ENCODE assay signal across 21 cellular contexts in genomic region chr7:154474903-154475520, GRCh38.
DNase-seq lines count a peak whose midpoint lies in the region; ATAC-seq, FAIRE-seq and TF ChIP-seq lines count a peak whose summit lies in the region.
"Had no signal": no experiment of that assay in that cellular context is flagged by ENCODE, and none has a peak within 500 bp of the region (broad histone marks: within the 10 kb centered on the region; RNA-seq: fewer than 3 reads in every experiment).

No MANE protein-coding gene starts in this region.

- POLR2A ChIA-PET in K562 (lab: Yijun Ruan, JAX), result interaction anchor here (0.6 kb wide), 1 partner anchor 156 kb away, joined by 4 read pairs; no protein-coding TSS in a partner anchor
- POLR2A ChIA-PET in CD4-positive, alpha-beta T cell (lab: Charles Lee), result no interaction called here
- POLR2A ChIA-PET in OCI-LY7 (lab: Charles Lee), result no interaction called here
- POLR2A ChIA-PET in CD4-positive, alpha-beta memory T cell (lab: Charles Lee; ENCODE audit: partially characterized antibody), result no interaction called here

- H3K9me3 Mint-ChIP-seq in CD4-positive, alpha-beta T cell, result no peaks in the 10 kb centered on the region
- H3K9me3 Mint-ChIP-seq in CD4-positive, alpha-beta memory T cell, result peaks cover 0 to 3% (median 0%) of the 10 kb centered on the region in 8 donors

- no peak overlapping the region for H3K4me3 ChIP-seq in GM12865 (ENCODE audit: low read depth, low read length)
- no peak overlapping the region for H3K4me3 ChIP-seq in H7 (ENCODE audit: insufficient read depth, low read depth, low read length)
- H3K4me3 ChIP-seq in K562, result no peak overlapping the region
- no peak overlapping the region for H3K4me3 ChIP-seq in OCI-LY7 (ENCODE audit: low read depth, low read length, poor library complexity, severe bottlenecking)
- no peak overlapping the region for H3K4me3 ChIP-seq in CD4-positive, alpha-beta memory T cell (ENCODE audit: low read length in 2 of 2)
- H3K4me3 ChIP-seq: A549, BLaER1, SK-N-MC had no signal

- H3K9ac ChIP-seq in K562 (ENCODE audit: insufficient read depth in 1 of 2, low read depth in 2 of 2, low read length in 2 of 2), result no peak overlapping the region
- H3K9ac ChIP-seq: BLaER1 had no signal

- no peaks in the 10 kb centered on the region for H3K27me3 Mint-ChIP-seq in CD4-positive, alpha-beta T cell
- H3K27me3 Mint-ChIP-seq in CD4-positive, alpha-beta memory T cell, result no peaks in the 10 kb centered on the region

- FAIRE-seq in K562 (lab: Jason Lieb, UNC), result no peak
- FAIRE-seq: A549, RCC 7860 had no signal

- 2% methylated on average over 10 of the region's 10 CpGs for WGBS in K562 (ENCODE audit: insufficient coverage, low coverage, missing lambda C conversion rate)

- H3K4me1 Mint-ChIP-seq in CD4-positive, alpha-beta T cell (ENCODE audit: low read depth), result no peaks in the 10 kb centered on the region
- no peaks in the 10 kb centered on the region for H3K4me1 Mint-ChIP-seq in CD4-positive, alpha-beta memory T cell
- H3K4me1 Mint-ChIP-seq: CD8-positive, alpha-beta memory T cell had no signal

- H3K27me3 ChIP-seq in H7 (ENCODE audit: control insufficient read depth, insufficient read depth, low read length), result no peaks in the 10 kb centered on the region
- H3K27me3 ChIP-seq in K562 (ENCODE audit: control insufficient read depth in 2 of 2, insufficient read depth in 2 of 2, low read length in 2 of 2), result peaks cover 2 to 4% of the 10 kb centered on the region in 2 experiments; a peak in 3 of 5 replicates
- no peaks in the 10 kb centered on the region for H3K27me3 ChIP-seq in CD4-positive, alpha-beta T cell (ENCODE audit: control insufficient read depth, insufficient read depth, low read length)
- no peaks in the 10 kb centered on the region for H3K27me3 ChIP-seq in CD4-positive, alpha-beta memory T cell (ENCODE audit: insufficient read depth, low read length)
- H3K27me3 ChIP-seq: BLaER1 had no signal

- H3K36me3 Mint-ChIP-seq in CD4-positive, alpha-beta T cell (ENCODE audit: low read depth), result no peaks in the 10 kb centered on the region
- no peaks in the 10 kb centered on the region for H3K36me3 Mint-ChIP-seq in CD4-positive, alpha-beta memory T cell
- H3K36me3 Mint-ChIP-seq: CD8-positive, alpha-beta memory T cell had no signal

- H3K4me1 ChIP-seq in K562 (replicated peaks in 1 of 2; ENCODE audit: control insufficient read depth in 2 of 2, insufficient read depth in 2 of 2, low read length in 2 of 2) (no peaks in the 10 kb centered on the region), OCI-LY7 (ENCODE audit: insufficient read depth, low read length, poor library complexity, severe bottlenecking) (no peaks in the 10 kb centered on the region)
- no peaks in the 10 kb centered on the region for H3K4me1 ChIP-seq in CD4-positive, alpha-beta memory T cell (ENCODE audit: insufficient read depth, low read length)
- H3K4me1 ChIP-seq: A549, BLaER1 had no signal

- H2AFZ ChIP-seq in K562 (ENCODE audit: low read depth, low read length), result no peak overlapping the region
- H2AFZ ChIP-seq in OCI-LY7 (ENCODE audit: low read length), result no peak overlapping the region

- no peak overlapping the region for H3K27ac ChIP-seq in K562 (ENCODE audit: extremely low read depth, low read depth, low read length)
- no peak overlapping the region for H3K27ac ChIP-seq in CD4-positive, alpha-beta T cell (ENCODE audit: low read depth, low read length)
- no peak overlapping the region for H3K27ac ChIP-seq in OCI-LY7 (ENCODE audit: low read depth, low read length, poor library complexity, severe bottlenecking)
- H3K27ac ChIP-seq in CD4-positive, alpha-beta memory T cell (ENCODE audit: low read depth, low read length), result no peak overlapping the region
- H3K27ac ChIP-seq: A549, BLaER1, SK-N-MC had no signal

- H4K20me1 ChIP-seq in K562 (replicated peaks; ENCODE audit: control insufficient read depth, insufficient read depth, low read length), result no peaks in the 10 kb centered on the region
- no peaks in the 10 kb centered on the region for H4K20me1 ChIP-seq in OCI-LY7 (ENCODE audit: insufficient read depth, low read length)
- H4K20me1 ChIP-seq: BLaER1 had no signal

- no peak for TF ChIP-seq EP300 in K562 (IDR thresholded peaks at IDR 0.05; ENCODE audit: low read length)

- in situ Hi-C loops in K562 (cut with MboI), result no loop called here

- H3K79me2 ChIP-seq in K562 (ENCODE audit: control insufficient read depth, insufficient read depth, low read length) (no peaks in the 10 kb centered on the region), OCI-LY7 (ENCODE audit: insufficient read depth, low read depth, low read length) (no peaks in the 10 kb centered on the region)

- no peaks in the 10 kb centered on the region for H3K9me3 ChIP-seq in K562 (replicated peaks; ENCODE audit: control insufficient read depth, insufficient read depth, low read depth, low read length)
- H3K9me3 ChIP-seq in CD4-positive, alpha-beta T cell (ENCODE audit: control insufficient read depth, low read length), result no peaks in the 10 kb centered on the region
- H3K9me3 ChIP-seq in OCI-LY7 (ENCODE audit: low read length), result no peaks in the 10 kb centered on the region
- no peaks in the 10 kb centered on the region for H3K9me3 ChIP-seq in CD4-positive, alpha-beta memory T cell (ENCODE audit: control insufficient read depth in 1 of 2, low read length in 2 of 2)
- H3K9me3 ChIP-seq: A549, BLaER1 had no signal

- H3K36me3 ChIP-seq in H7 (replicated peaks; ENCODE audit: control insufficient read depth, insufficient read depth, low read length) (no peaks in the 10 kb centered on the region), K562 (ENCODE audit: control insufficient read depth, insufficient read depth, low read length) (no peaks in the 10 kb centered on the region), OCI-LY7 (ENCODE audit: insufficient read depth, low read length) (no peaks in the 10 kb centered on the region)
- no peaks in the 10 kb centered on the region for H3K36me3 ChIP-seq in CD4-positive, alpha-beta memory T cell (ENCODE audit: insufficient read depth, low read length)
- H3K36me3 ChIP-seq: BLaER1 had no signal

- H3K9me2 ChIP-seq in OCI-LY7 (ENCODE audit: insufficient read depth, low read length), result no peaks in the 10 kb centered on the region

- no peak for TF ChIP-seq POLR2A in K562 (conservative IDR thresholded peaks at IDR 0.05)

- CTCF ChIA-PET in K562 (lab: Yijun Ruan, JAX; ENCODE audit: low intra/inter-chr PET ratio), result no interaction called here
- CTCF ChIA-PET in CD4-positive, alpha-beta T cell (lab: Charles Lee), result no interaction called here
- CTCF ChIA-PET in OCI-LY7 (lab: Charles Lee; ENCODE audit: unreplicated experiment), result no interaction called here
- CTCF ChIA-PET in CD4-positive, alpha-beta memory T cell (lab: Charles Lee; ENCODE audit: partially characterized antibody), result no interaction called here

- H3K4me2 ChIP-seq in K562 (ENCODE audit: insufficient read depth, low read length), result no peak overlapping the region
- no peak overlapping the region for H3K4me2 ChIP-seq in OCI-LY7 (ENCODE audit: low read length)
- H3K4me2 ChIP-seq: A549, BLaER1 had no signal

- intact Hi-C loops in K562 (cut with micrococcal nuclease) (no loop called here), OCI-LY7 (cut with micrococcal nuclease; ENCODE audit: unreplicated experiment) (no loop called here), Right ventricle myocardium inferior (cut with DNase I) (no loop called here)
- intact Hi-C loops in CD4-positive, alpha-beta T cell (cut with DNase I, micrococcal nuclease), result no loop called here
- intact Hi-C loops in CD4-positive, alpha-beta memory T cell (cut with micrococcal nuclease), result no loop called here

- BruUV-seq in K562 (replicated peaks; lab: Mats Ljungman, UMichigan), result no TSS peak
- no TSS peak for BruUV-seq in OCI-LY7 (replicated peaks; lab: Mats Ljungman, UMichigan)

- DNase-seq in GM12865 (ENCODE audit: low read depth) (peak; percentile 14), H7 (peak; percentile 33), K562 (ENCODE audit: extremely low read depth in 1 of 4, low spot score in 3 of 4) (no peak), left kidney (ENCODE audit: low read depth, low spot score) (peak; percentile 27), OCI-LY7 (ENCODE audit: low spot score) (no peak), Right ventricle myocardium inferior (ENCODE audit: missing footprints) (no peak)
- no peak for DNase-seq in CD4-positive, alpha-beta T cell
- DNase-seq in CD4-positive, alpha-beta memory T cell, result no peak
- DNase-seq: CD8-positive, alpha-beta memory T cell; MM.1S; NCI-H1105; NCI-H1694 treated with DMSO at 0.1 percent for 48 hours; NCI-H2171; NCI-H69; NK-92 treated with Interleukin-12 subunit alpha and Interleukin-12 subunit beta, amount 100 ng/mL, for 24 hours; Right ventricle myocardium superior had no signal

- TF ChIP-seq CTCF in GM12865 (IDR thresholded peaks at IDR 0.05; ENCODE audit: insufficient read depth, low read depth, low read length, missing control alignments) (no peak), K562 (IDR thresholded peaks at IDR 0.05 in 2 of 3, conservative IDR thresholded peaks at IDR 0.05 in 1 of 3; ENCODE audit: insufficient read depth in 2 of 3, low read depth in 1 of 3, low read length in 3 of 3) (no peak), OCI-LY7 (conservative IDR thresholded peaks at IDR 0.05; ENCODE audit: low read length) (no peak)
- no peak for TF ChIP-seq CTCF in CD4-positive, alpha-beta T cell (IDR thresholded peaks at IDR 0.05)

- H3K4me3 Mint-ChIP-seq in CD4-positive, alpha-beta T cell, result no peak overlapping the region
- H3K4me3 Mint-ChIP-seq in CD4-positive, alpha-beta memory T cell, result no peak overlapping the region
- H3K4me3 Mint-ChIP-seq: CD8-positive, alpha-beta memory T cell had no signal

- ATAC-seq in K562, result no peak
- ATAC-seq in CD4-positive, alpha-beta T cell (ENCODE audit: poor library complexity), result no peak
- no peak for ATAC-seq in Right ventricle myocardium inferior
- ATAC-seq: A549, HCT116 had no signal

- TF ChIP-seq RAD21 in K562 (CRISPR knock-in tag; conservative IDR thresholded peaks at IDR 0.05 in 1 of 2, IDR thresholded peaks at IDR 0.05 in 1 of 2), result no peak

- peaks cover 3% of the 10 kb centered on the region for H3K9me1 ChIP-seq in K562 (ENCODE audit: control insufficient read depth, insufficient read depth, low read length)

- H3K27ac Mint-ChIP-seq in CD4-positive, alpha-beta T cell, result no peak overlapping the region
- no peak overlapping the region for H3K27ac Mint-ChIP-seq in CD4-positive, alpha-beta memory T cell
- H3K27ac Mint-ChIP-seq: CD8-positive, alpha-beta memory T cell had no signal

TF ChIP-seq in K562, 482 proteins besides CTCF, POLR2A, EP300 and RAD21 (continues in another document):
- TF ChIP-seq RFX1 (IDR thresholded peaks at IDR 0.05) (peak; percentile 65), ZNF586 (CRISPR knock-in tag; conservative IDR thresholded peaks at IDR 0.05) (no peak)

Comparison
In these comparisons a context has a peak if more than half of its experiments do, and no peak if none do; other contexts are left out.
1. DNase-seq: peak in GM12865 (single experiment), H7 (single experiment) and left kidney (single experiment); none in K562 (0 of 4), CD4-positive, alpha-beta T cell (0 of 10), OCI-LY7 (single experiment), Right ventricle myocardium inferior (single experiment) and CD4-positive, alpha-beta memory T cell (0 of 5).